ENCODE assay signal across 8 cellular contexts in genomic region chr1:79040424-79041089, GRCh38. TPM values are rescaled to one million over a fixed set of nuclear protein-coding genes. Genes with fewer than 3 reads are reported as not detected.
A peak's percentile ranks its signal among the peaks of the same experiment; 100 is the strongest.
DNase-seq lines count a peak whose midpoint lies in the region; ATAC-seq and TF ChIP-seq lines count a peak whose summit lies in the region.
"Had no signal": no experiment of that assay in that cellular context is flagged by ENCODE, and none has a peak within 500 bp of the region (broad histone marks: within the 10 kb centered on the region; RNA-seq: fewer than 3 reads in every experiment).

No MANE protein-coding gene starts in this region.

- no peaks in the 10 kb centered on the region for H3K27me3 Mint-ChIP-seq in osteocyte (ENCODE audit: unreplicated experiment)

- no peak for TF ChIP-seq CTCF in PC-9 (conservative IDR thresholded peaks at IDR 0.05)
- TF ChIP-seq CTCF in osteocyte (IDR thresholded peaks at IDR 0.05) = no peak

- peak overlapping the region; percentile 64 for H3K4me3 Mint-ChIP-seq in osteocyte (ENCODE audit: unreplicated experiment)

- H3K36me3 ChIP-seq in PC-9 (ENCODE audit: low read depth) = no peaks in the 10 kb centered on the region

- no peaks in the 10 kb centered on the region for H4K20me1 ChIP-seq in PC-9 (ENCODE audit: insufficient read depth)

- H3K4me1 ChIP-seq in PC-9 (replicated peaks; ENCODE audit: insufficient read depth) = peaks cover 8% of the 10 kb centered on the region; the same call in 1 of the 2 replicates

- DNase-seq in HEK293T (ENCODE audit: extremely low spot score) (no peak), PC-9 (no peak), osteocyte (ENCODE audit: extremely low spot score, unreplicated experiment) (no peak), amygdala (lab: John Stamatoyannopoulos, UW) (no peak), 8988T (no peak), amniotic stem cell (lab: John Stamatoyannopoulos, UW) (no peak)
- DNase-seq: NCI-H2029 had no signal

- H3K9me2 ChIP-seq in PC-9 (ENCODE audit: insufficient read depth) = no peaks in the 10 kb centered on the region

- no peaks in the 10 kb centered on the region for H3K27me3 ChIP-seq in PC-9 (ENCODE audit: insufficient read depth, low read depth)

- CTCF ChIA-PET in HEK293T (lab: Yijun Ruan, JAX) (interaction anchor here (0.7 kb wide), 1 partner anchor 128 kb away, joined by 3 read pairs; no protein-coding TSS in a partner anchor), PC-9 (lab: Charles Lee) (no interaction called here)

- peaks cover 31% of the 10 kb centered on the region for H3K4me1 Mint-ChIP-seq in osteocyte (ENCODE audit: unreplicated experiment)

- peak overlapping the region; percentile 64; the same call in 1 of the 2 replicates for H2AFZ ChIP-seq in PC-9

- BruUV-seq in PC-9 (replicated peaks; lab: Mats Ljungman, UMichigan) = no TSS peak

- H3K9me3 ChIP-seq in PC-9 (ENCODE audit: insufficient read depth, low read depth) = peaks cover 21% of the 10 kb centered on the region

- peak; percentile 93 for ATAC-seq in GM18870 (IDR thresholded peaks at IDR 0.05; ENCODE audit: unreplicated experiment)

- no peak overlapping the region for H3K4me3 ChIP-seq in PC-9

- H3F3A ChIP-seq in PC-9 (ENCODE audit: insufficient read depth, low read depth) = no peaks in the 10 kb centered on the region

- H3K4me2 ChIP-seq in PC-9 = no peak overlapping the region

- no peaks in the 10 kb centered on the region for H3K36me3 Mint-ChIP-seq in osteocyte (ENCODE audit: unreplicated experiment)

- intact Hi-C loops in PC-9 (cut with micrococcal nuclease; ENCODE audit: unreplicated experiment) = no loop called here

- peak overlapping the region; percentile 88 for H3K27ac Mint-ChIP-seq in osteocyte (ENCODE audit: unreplicated experiment)

- peaks cover 15% of the 10 kb centered on the region for H3K9me3 Mint-ChIP-seq in osteocyte (ENCODE audit: unreplicated experiment)

- no peaks in the 10 kb centered on the region for H3K79me2 ChIP-seq in PC-9 (ENCODE audit: low read depth)

- no peak overlapping the region for H3K27ac ChIP-seq in PC-9

- POLR2A ChIA-PET in HEK293T (lab: Yijun Ruan, JAX) = no interaction called here
- POLR2A ChIA-PET in PC-9 (lab: Charles Lee; ENCODE audit: unreplicated experiment) = no interaction called here

TF ChIP-seq in HEK293T, 16 proteins besides CTCF, POLR2A, EP300 and RAD21:
- TF ChIP-seq HDGF (IDR thresholded peaks at IDR 0.05; ENCODE audit: borderline replicate concordance) = no peak
- TF ChIP-seq L3MBTL2 (conservative IDR thresholded peaks at IDR 0.05) = no peak
- 0 out of 2 replicates have a peak, but pooled peaks have one; percentile 13 for TF ChIP-seq PKNOX1 (IDR thresholded peaks at IDR 0.05)

RNA-seq across cellular contexts. Expression of gene ADGRL4, which starts 34.0 kb away (rescaled TPM):
- total RNA-seq in PC-9 (2021) (not detected in 2 replicates), osteocyte (8.2 and 9.5 TPM in 2 replicates)
